Comparison of ENCODE assay signal across 8 cellular contexts in the genomic region with DNA sequence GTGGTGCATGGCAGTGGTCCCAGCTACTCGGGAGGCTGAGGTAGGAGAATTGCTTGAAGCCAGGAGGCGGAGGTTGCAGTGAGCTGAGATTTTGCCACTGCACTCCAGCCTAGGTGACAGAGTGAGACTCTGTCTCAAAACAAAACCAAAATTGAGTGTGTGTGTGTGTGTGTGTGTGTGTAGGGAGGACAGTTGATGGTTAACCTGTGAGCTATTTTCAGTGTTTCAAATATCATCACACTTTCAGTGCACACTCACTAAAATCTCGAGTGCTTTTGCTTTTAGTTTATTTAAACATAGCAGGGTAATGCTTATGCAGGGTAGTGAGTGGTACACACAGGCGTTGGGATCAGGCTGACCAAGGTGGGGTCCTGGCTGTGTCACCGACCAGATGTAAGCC.
ATAC-seq lines count a peak whose summit lies in the region.

No MANE protein-coding gene starts in this region.

- ATAC-seq in GM18520 (IDR thresholded peaks at IDR 0.05; ENCODE audit: unreplicated experiment) (peak; percentile 81), GM19328 (IDR thresholded peaks at IDR 0.05; ENCODE audit: unreplicated experiment) (peak; percentile 71), GM21390 (IDR thresholded peaks at IDR 0.05; ENCODE audit: unreplicated experiment) (peak; percentile 87), HG02588 (IDR thresholded peaks at IDR 0.05; ENCODE audit: unreplicated experiment) (peak; percentile 87), HG02981 (IDR thresholded peaks at IDR 0.05; ENCODE audit: unreplicated experiment) (peak; percentile 85), HG03280 (IDR thresholded peaks at IDR 0.05; ENCODE audit: unreplicated experiment) (peak; percentile 78), HG03575 (IDR thresholded peaks at IDR 0.05; ENCODE audit: extremely low read depth, insufficient number of reproducible peaks, low FRiP score, unreplicated experiment) (peak; percentile 64)

- peak overlapping the region; percentile 43; the same call in 1 of the 2 replicates for H3K4me3 ChIP-seq in GM08714 (ENCODE audit: low read length)

Comparison
In these comparisons a context has a peak if more than half of its experiments do, and no peak if none do; other contexts are left out.
1. Peak in every context shown above with its lines: ATAC-seq and H3K4me3 ChIP-seq.